Comparison of ENCODE assay signal across 3 cellular contexts in the genomic region with DNA sequence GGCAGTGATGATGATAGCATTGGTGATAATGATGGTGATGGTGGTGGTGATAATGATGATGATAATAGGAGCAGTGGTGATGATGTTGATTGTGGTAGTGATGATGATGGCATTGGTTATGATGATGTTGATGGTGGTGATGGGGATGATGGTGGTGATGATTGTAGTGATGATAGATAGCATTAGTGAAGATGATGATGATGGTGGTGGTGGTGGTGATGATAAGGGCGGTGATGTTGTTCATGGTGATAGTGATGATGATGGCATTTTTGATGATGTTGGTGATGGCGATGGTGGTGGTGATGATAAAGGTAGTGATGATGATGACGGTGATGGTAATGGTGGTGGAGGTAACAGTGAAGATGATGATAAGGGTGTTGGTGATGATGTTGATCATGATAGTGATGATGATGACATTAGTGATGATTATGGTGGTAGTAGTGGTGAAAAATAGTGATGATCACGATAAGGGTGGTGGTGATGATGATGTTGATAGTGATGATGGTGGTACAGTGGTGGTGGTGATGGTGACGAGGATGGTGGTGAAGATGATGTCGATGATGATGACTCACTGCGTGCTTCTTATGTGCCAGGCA.
TF ChIP-seq lines count a peak whose summit lies in the region.

No MANE protein-coding gene starts in this region.

TF ChIP-seq in HEK293, 187 proteins besides CTCF, POLR2A, EP300 and RAD21 (continues in another document):
- TF ChIP-seq ZNF701 (tag by site-specific recombination; IDR thresholded peaks at IDR 0.05) (no peak), HOXD13 (CRISPR knock-in tag; IDR thresholded peaks at IDR 0.05; ENCODE audit: borderline replicate concordance) (no peak; the same call in 1 of the 2 replicates), ZNF830 (tag by site-specific recombination; IDR thresholded peaks at IDR 0.05; ENCODE audit: low read depth) (no peak), ZBTB48 (tag by site-specific recombination; IDR thresholded peaks at IDR 0.05) (no peak), ZFHX2 (tag by site-specific recombination; conservative IDR thresholded peaks at IDR 0.05) (no peak), SCRT2 (tag by site-specific recombination; IDR thresholded peaks at IDR 0.05) (no peak), REPIN1 (tag by site-specific recombination; IDR thresholded peaks at IDR 0.05; ENCODE audit: low read depth) (no peak), ZNF223 (tag by site-specific recombination; IDR thresholded peaks at IDR 0.05) (no peak), ZNF585B (tag by site-specific recombination; IDR thresholded peaks at IDR 0.05) (no peak), ZNF16 (tag by site-specific recombination; IDR thresholded peaks at IDR 0.05; ENCODE audit: low read depth) (no peak), ZNF549 (tag by site-specific recombination; IDR thresholded peaks at IDR 0.05) (no peak), ZNF324 (tag by site-specific recombination; IDR thresholded peaks at IDR 0.05) (no peak)
- TF ChIP-seq, protein P1, sequence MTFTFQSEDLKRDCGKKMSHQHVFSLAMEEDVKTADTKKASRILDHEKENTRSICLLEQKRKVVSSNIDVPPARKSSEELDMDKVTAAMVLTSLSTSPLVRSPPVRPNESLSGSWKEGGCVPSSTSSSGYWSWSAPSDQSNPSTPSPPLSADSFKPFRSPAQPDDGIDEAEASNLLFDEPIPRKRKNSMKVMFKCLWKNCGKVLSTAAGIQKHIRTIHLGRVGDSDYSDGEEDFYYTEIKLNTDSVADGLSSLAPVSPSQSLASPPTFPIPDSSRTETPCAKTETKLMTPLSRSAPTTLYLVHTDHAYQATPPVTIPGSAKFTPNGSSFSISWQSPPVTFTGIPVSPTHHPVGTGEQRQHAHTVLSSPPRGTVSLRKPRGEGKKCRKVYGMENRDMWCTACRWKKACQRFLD (tag by site-specific recombination; IDR thresholded peaks at IDR 0.05): no peak
- TF ChIP-seq, protein P2, sequence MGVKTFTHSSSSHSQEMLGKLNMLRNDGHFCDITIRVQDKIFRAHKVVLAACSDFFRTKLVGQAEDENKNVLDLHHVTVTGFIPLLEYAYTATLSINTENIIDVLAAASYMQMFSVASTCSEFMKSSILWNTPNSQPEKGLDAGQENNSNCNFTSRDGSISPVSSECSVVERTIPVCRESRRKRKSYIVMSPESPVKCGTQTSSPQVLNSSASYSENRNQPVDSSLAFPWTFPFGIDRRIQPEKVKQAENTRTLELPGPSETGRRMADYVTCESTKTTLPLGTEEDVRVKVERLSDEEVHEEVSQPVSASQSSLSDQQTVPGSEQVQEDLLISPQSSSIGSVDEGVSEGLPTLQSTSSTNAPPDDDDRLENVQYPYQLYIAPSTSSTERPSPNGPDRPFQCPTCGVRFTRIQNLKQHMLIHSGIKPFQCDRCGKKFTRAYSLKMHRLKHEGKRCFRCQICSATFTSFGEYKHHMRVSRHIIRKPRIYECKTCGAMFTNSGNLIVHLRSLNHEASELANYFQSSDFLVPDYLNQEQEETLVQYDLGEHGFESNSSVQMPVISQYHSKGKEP (tag by site-specific recombination; IDR thresholded peaks at IDR 0.05): no peak
- TF ChIP-seq, protein P3, sequence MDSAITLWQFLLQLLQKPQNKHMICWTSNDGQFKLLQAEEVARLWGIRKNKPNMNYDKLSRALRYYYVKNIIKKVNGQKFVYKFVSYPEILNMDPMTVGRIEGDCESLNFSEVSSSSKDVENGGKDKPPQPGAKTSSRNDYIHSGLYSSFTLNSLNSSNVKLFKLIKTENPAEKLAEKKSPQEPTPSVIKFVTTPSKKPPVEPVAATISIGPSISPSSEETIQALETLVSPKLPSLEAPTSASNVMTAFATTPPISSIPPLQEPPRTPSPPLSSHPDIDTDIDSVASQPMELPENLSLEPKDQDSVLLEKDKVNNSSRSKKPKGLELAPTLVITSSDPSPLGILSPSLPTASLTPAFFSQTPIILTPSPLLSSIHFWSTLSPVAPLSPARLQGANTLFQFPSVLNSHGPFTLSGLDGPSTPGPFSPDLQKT (IDR thresholded peaks at IDR 0.05; ENCODE audit: borderline replicate concordance, low read depth, low read length): no peak
- TF ChIP-seq, protein P4, sequence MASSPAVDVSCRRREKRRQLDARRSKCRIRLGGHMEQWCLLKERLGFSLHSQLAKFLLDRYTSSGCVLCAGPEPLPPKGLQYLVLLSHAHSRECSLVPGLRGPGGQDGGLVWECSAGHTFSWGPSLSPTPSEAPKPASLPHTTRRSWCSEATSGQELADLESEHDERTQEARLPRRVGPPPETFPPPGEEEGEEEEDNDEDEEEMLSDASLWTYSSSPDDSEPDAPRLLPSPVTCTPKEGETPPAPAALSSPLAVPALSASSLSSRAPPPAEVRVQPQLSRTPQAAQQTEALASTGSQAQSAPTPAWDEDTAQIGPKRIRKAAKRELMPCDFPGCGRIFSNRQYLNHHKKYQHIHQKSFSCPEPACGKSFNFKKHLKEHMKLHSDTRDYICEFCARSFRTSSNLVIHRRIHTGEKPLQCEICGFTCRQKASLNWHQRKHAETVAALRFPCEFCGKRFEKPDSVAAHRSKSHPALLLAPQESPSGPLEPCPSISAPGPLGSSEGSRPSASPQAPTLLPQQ (tag by site-specific recombination; IDR thresholded peaks at IDR 0.05): no peak

TF ChIP-seq in WTC11, 78 proteins besides CTCF, POLR2A, EP300 and RAD21:
- TF ChIP-seq TEAD4 (CRISPR knock-in tag; IDR thresholded peaks at IDR 0.05) (no peak), NFE2L1 (CRISPR knock-in tag; IDR thresholded peaks at IDR 0.05) (peak; percentile 43; the same call in 1 of the 2 replicates)
TF ChIP-seq in WTC11: peak in this region for 1.

TF ChIP-seq in H1, 55 proteins besides CTCF, POLR2A, EP300 and RAD21:
- TF ChIP-seq TBP (IDR thresholded peaks at IDR 0.05; ENCODE audit: low read depth, low read length) (no peak), CHD2 (IDR thresholded peaks at IDR 0.05; ENCODE audit: low read length) (no peak), CBX5 (IDR thresholded peaks at IDR 0.05; ENCODE audit: low read depth, low read length) (no peak), NRF1 (IDR thresholded peaks at IDR 0.05; ENCODE audit: low read depth, low read length) (no peak), KDM5A (IDR thresholded peaks at IDR 0.05; ENCODE audit: low read length) (no peak), GABPA (IDR thresholded peaks at IDR 0.05; ENCODE audit: borderline replicate concordance, insufficient read depth, low read length) (no peak), SP2 (IDR thresholded peaks at IDR 0.05; ENCODE audit: low read length) (no peak), CHD1 (IDR thresholded peaks at IDR 0.05; ENCODE audit: low read depth, low read length) (no peak), RBBP5 (IDR thresholded peaks at IDR 0.05; ENCODE audit: borderline replicate concordance, low read depth, low read length) (no peak), SAP30 (IDR thresholded peaks at IDR 0.05; ENCODE audit: insufficient read depth, insufficient replicate concordance, low read length) (no peak), CEBPB (IDR thresholded peaks at IDR 0.05; ENCODE audit: low read depth, low read length) (no peak), TEAD4 (IDR thresholded peaks at IDR 0.05; ENCODE audit: low read depth, low read length) (no peak)
TF ChIP-seq in H1: peak in this region for 0.
